14 cellular contexts compared by ENCODE assay signal in the genomic region with DNA sequence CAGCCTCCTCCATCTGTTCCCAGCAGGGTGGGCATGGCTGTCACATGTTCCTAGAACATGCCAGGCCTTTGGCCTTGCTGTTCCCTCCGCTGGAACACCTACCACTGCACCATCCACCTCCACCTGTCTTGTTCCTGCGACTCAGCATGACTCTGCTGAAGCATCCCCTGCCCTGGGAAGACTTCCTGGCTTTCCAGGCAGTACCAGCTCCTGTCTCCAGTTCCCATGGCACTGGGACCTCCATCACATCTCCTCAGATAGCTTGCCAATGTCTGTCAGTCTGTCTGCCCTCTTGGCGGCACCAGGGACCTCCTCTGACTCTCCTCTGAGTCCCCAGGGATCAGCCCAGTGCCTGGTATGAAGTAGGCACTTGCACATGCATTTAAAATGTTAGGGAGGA. TPM values are rescaled to one million over a fixed set of nuclear protein-coding genes. Genes with fewer than 3 reads are reported as not detected.
DNase-seq lines count a peak whose midpoint lies in the region; ATAC-seq and TF ChIP-seq lines count a peak whose summit lies in the region.
"Had no signal": no experiment of that assay in that cellular context is flagged by ENCODE, and none has a peak within 500 bp of the region (broad histone marks: within the 10 kb centered on the region; RNA-seq: fewer than 3 reads in every experiment).

No MANE protein-coding gene starts in this region.

- H3K27ac ChIP-seq in RWPE2 (ENCODE audit: poor library complexity, severe bottlenecking) (peak overlapping the region; percentile 80), epithelial cell of prostate (peak overlapping the region; percentile 84), sigmoid colon (no peak overlapping the region)
- H3K27ac ChIP-seq: pancreas had no signal

- DNase-seq in RWPE2 (ENCODE audit: low spot score) (no peak), epithelial cell of prostate (ENCODE audit: low read depth, low spot score) (no peak), G401 (ENCODE audit: low spot score) (no peak), sigmoid colon (no peak)
- DNase-seq: activated naive CD4-positive, alpha-beta T cell treated with anti-CD3 and anti-CD28 coated beads, Interleukin-2, amount 10 ng/mL, durations not matched to agents 7 days and 5 days; islet precursor cell; NCI-H2029; NCI-H69; pancreas had no signal

- in situ Hi-C loops in G401 (cut with HindIII; ENCODE audit: low sequenced_read_pairs) = no loop called here

- WGBS in sigmoid colon, 2 donors = 91 to 94% methylated on average over 3 of the region's 3 CpGs

- TF ChIP-seq EP300 in sigmoid colon (IDR thresholded peaks at IDR 0.05) = no peak

- TF ChIP-seq POLR2A in sigmoid colon (IDR thresholded peaks at IDR 0.05) = no peak

- intact Hi-C loops in sigmoid colon (cut with DNase I) = loop anchor here (1.0 to 10.0 kb wide), 2 partner anchors 32 to 259 kb away; partner anchors contain the start of genes B3GNT9, FBXL8 and TRADD

- TF ChIP-seq CTCF in RWPE2 (IDR thresholded peaks at IDR 0.05; ENCODE audit: poor library complexity, severe bottlenecking) (no peak), sigmoid colon (IDR thresholded peaks at IDR 0.05) (no peak)

- H3K27me3 ChIP-seq in RWPE2 (ENCODE audit: insufficient read depth, poor library complexity, severe bottlenecking) = no peaks in the 10 kb centered on the region
- H3K27me3 ChIP-seq in skeletal muscle satellite cell (ENCODE audit: control insufficient read depth, insufficient read depth, low read length) = no peaks in the 10 kb centered on the region
- no peaks in the 10 kb centered on the region for H3K27me3 ChIP-seq in sigmoid colon
- H3K27me3 ChIP-seq: pancreas had no signal

- no peaks in the 10 kb centered on the region for H3K9me3 ChIP-seq in RWPE2 (ENCODE audit: severe bottlenecking)
- no peaks in the 10 kb centered on the region for H3K9me3 ChIP-seq in skeletal muscle satellite cell (replicated peaks; ENCODE audit: low read length)
- H3K9me3 ChIP-seq in sigmoid colon = no peaks in the 10 kb centered on the region
- H3K9me3 ChIP-seq: pancreas had no signal

- H3K36me3 ChIP-seq in RWPE2 (ENCODE audit: low read depth) (0 out of 2 replicates have a peak, but pooled peaks cover 3% of the 10 kb centered on the region), skeletal muscle satellite cell (ENCODE audit: insufficient read depth, low read length) (peaks cover 2% of the 10 kb centered on the region), sigmoid colon (no peaks in the 10 kb centered on the region)
- H3K36me3 ChIP-seq: pancreas had no signal

- peak overlapping the region; percentile 2 for H3K9ac ChIP-seq in skeletal muscle satellite cell (ENCODE audit: low read depth, low read length)

- ATAC-seq in RWPE2 (ENCODE audit: low read depth) = no peak; the same call in 2 of the 3 replicates
- ATAC-seq in GM18861 (IDR thresholded peaks at IDR 0.05; ENCODE audit: unreplicated experiment) = no peak

- H3K4me2 ChIP-seq in skeletal muscle satellite cell (ENCODE audit: low read length) = no peak overlapping the region

- H3K4me3 ChIP-seq in RWPE2 (ENCODE audit: severe bottlenecking) (no peak overlapping the region), skeletal muscle satellite cell (ENCODE audit: low read length) (no peak overlapping the region), sigmoid colon (no peak overlapping the region)
- H3K4me3 ChIP-seq: pancreas had no signal

- H3K4me1 ChIP-seq in RWPE2 (ENCODE audit: insufficient read depth, poor library complexity, severe bottlenecking) = peaks cover 26% of the 10 kb centered on the region
- H3K4me1 ChIP-seq in skeletal muscle satellite cell (ENCODE audit: control insufficient read depth, insufficient read depth, low read length) = peaks cover 13% of the 10 kb centered on the region
- H3K4me1 ChIP-seq in sigmoid colon = peaks cover 0 to 40% (median 36%) of the 10 kb centered on the region in 4 donors

RNA-seq across cellular contexts. Expression of gene PDP2, which starts 15.7 kb away (rescaled TPM):
- total RNA-seq in skeletal muscle satellite cell (2012; rRNA removed) = 17.3 and 17.7 TPM in 2 replicates
- total RNA-seq in G401 (2014; rRNA removed; shearing (Covaris generic)) = 7.1 and 13.8 TPM in 2 replicates
- 1 to 10 TPM; 2.6 to 8.3 (median 4.7) TPM for total RNA-seq in sigmoid colon
- 1 to 10 TPM; 3.0 to 6.1 (median 5.1) TPM for polyA plus RNA-seq in sigmoid colon

RNA-seq across cellular contexts. Expression of gene CDH16, which starts 22.7 kb away (rescaled TPM):
- not detected in 2 replicates for total RNA-seq in skeletal muscle satellite cell (2012; rRNA removed)
- total RNA-seq in G401 (2014; rRNA removed; shearing (Covaris generic)) = 0.25 TPM in 1 of 2 replicates, not detected in the other
- not detected for total RNA-seq in sigmoid colon
- under 1 TPM in 2 of 3 donors, not detected in 1; 0.19 to 0.60 TPM for polyA plus RNA-seq in sigmoid colon
- total RNA-seq: HT-29, M059J, pancreas, WTC11 had no signal
- polyA plus RNA-seq: pancreas had no signal

RNA-seq across cellular contexts. Expression of gene RRAD, which starts 29.3 kb away (rescaled TPM):
- total RNA-seq in skeletal muscle satellite cell (2012; rRNA removed) = 3.0 and 5.9 TPM in 2 replicates
- 0.25 TPM in 1 of 2 replicates, not detected in the other for total RNA-seq in G401 (2014; rRNA removed; shearing (Covaris generic))
- total RNA-seq in sigmoid colon = 10 to 100 TPM; 10.9 to 31.2 (median 16.3) TPM
- 1 to 10 TPM; 1.2 to 5.5 (median 1.8) TPM for polyA plus RNA-seq in sigmoid colon

RNA-seq across cellular contexts. Expression of gene CIAO2B, which starts 38.2 kb away (rescaled TPM):
- 180 and 183 TPM in 2 replicates for total RNA-seq in skeletal muscle satellite cell (2012; rRNA removed)
- 140 and 172 TPM in 2 replicates for total RNA-seq in G401 (2014; rRNA removed; shearing (Covaris generic))
- total RNA-seq in sigmoid colon = 100 to 1,000 TPM in 1 of 4 donors, 10 to 100 TPM in 3; 71.7 to 121 (median 82.8) TPM
- polyA plus RNA-seq in sigmoid colon = 100 to 1,000 TPM; 193 to 219 (median 214) TPM

RNA-seq across cellular contexts. Expression of gene CES2, which starts 39.3 kb away (rescaled TPM):
- 24.2 and 27.9 TPM in 2 replicates for total RNA-seq in skeletal muscle satellite cell (2012; rRNA removed)
- total RNA-seq in G401 (2014; rRNA removed; shearing (Covaris generic)) = 41.2 and 45.0 TPM in 2 replicates
- 10 to 100 TPM; 21.8 to 25.5 (median 23.0) TPM for total RNA-seq in sigmoid colon
- 100 to 1,000 TPM in 1 of 3 donors, 10 to 100 TPM in 2; 53.4 to 163 (median 67.9) TPM for polyA plus RNA-seq in sigmoid colon

Comparison
In these comparisons a context has a peak if more than half of its experiments do, and no peak if none do; other contexts are left out.
1. H3K27ac ChIP-seq: peak in RWPE2 (single experiment) and epithelial cell of prostate (single experiment); none in sigmoid colon (0 of 4).